In the genomic region with DNA sequence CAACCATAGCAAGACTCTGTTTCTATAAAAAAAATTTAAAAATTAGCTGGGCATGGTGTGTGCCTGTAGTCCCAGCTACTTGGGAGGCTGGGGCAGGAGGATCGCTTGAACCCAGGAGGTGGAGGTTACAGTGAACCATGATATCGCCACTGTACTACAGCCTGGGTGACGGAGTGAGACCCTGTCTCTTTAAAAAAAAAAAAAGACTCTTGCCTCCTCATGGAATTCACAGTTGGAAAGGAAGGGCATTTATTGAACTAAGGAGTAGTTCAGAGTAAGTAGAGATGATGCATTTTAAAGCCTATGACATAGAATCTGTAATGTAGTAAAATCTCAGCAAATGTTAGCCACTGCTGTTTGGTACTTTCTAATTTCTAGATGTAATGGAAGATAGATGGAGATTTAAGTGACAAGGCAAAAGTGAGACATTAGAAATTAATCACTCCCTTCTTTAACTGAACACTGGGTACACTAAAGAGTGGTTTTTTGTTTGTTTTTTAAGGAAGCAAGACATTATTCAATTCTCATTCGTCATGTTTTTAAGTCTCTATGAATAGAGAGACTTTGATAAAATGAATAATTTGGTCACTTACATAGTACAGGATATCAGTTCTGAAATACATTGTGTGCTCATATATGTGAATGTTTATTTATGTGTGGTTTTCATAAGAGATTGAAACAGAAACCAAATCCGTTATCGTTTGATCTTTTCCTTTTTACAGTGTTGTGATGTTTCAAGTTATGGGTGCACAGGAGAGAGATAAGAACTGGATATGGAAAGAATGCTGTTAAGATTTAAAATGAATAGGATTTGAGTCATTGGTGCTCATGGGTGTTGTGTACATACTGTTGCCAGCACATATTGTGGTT, we compare ENCODE assay signal across 8 cellular contexts.
DNase-seq lines count a peak whose midpoint lies in the region; ATAC-seq and TF ChIP-seq lines count a peak whose summit lies in the region.

No MANE protein-coding gene starts in this region.

- H3K4me3 ChIP-seq in subcutaneous abdominal adipose tissue (ENCODE audit: low read depth in 1 of 5, low read length in 5 of 5) = peak overlapping the region; percentile 7 to 45 (median 28)

- ATAC-seq in HG03159 (IDR thresholded peaks at IDR 0.05; ENCODE audit: unreplicated experiment) = peak; percentile 80
- ATAC-seq in GM21737 (IDR thresholded peaks at IDR 0.05; ENCODE audit: unreplicated experiment) = no peak

- peaks cover 72% of the 10 kb centered on the region for H3K4me1 Mint-ChIP-seq in activated naive CD4-positive, alpha-beta T cell treated with anti-CD3 and anti-CD28 coated beads, Interleukin-2, amount 50 U/mL, for 24 hours

- peaks cover 24% of the 10 kb centered on the region for H3K36me3 Mint-ChIP-seq in activated naive CD4-positive, alpha-beta T cell treated with anti-CD3 and anti-CD28 coated beads, Interleukin-2, amount 50 U/mL, for 24 hours

- H3K4me3 Mint-ChIP-seq in activated naive CD4-positive, alpha-beta T cell treated with anti-CD3 and anti-CD28 coated beads, Interleukin-2, amount 50 U/mL, for 24 hours = peak overlapping the region; percentile 27

- H3K4me1 ChIP-seq in subcutaneous abdominal adipose tissue (ENCODE audit: control insufficient read depth in 5 of 5, insufficient read depth in 5 of 5, low read length in 5 of 5) = peaks cover 2 to 55% (median 40%) of the 10 kb centered on the region in 5 donors

- peak overlapping the region; percentile 71 for H3K27ac Mint-ChIP-seq in activated naive CD4-positive, alpha-beta T cell treated with anti-CD3 and anti-CD28 coated beads, Interleukin-2, amount 50 U/mL, for 24 hours

- no peaks in the 10 kb centered on the region for H3K27me3 ChIP-seq in subcutaneous abdominal adipose tissue (ENCODE audit: control insufficient read depth in 5 of 5, insufficient read depth in 4 of 5, low read length in 5 of 5)

- peaks cover 0 to 10% (median 2%) of the 10 kb centered on the region in 5 donors for H3K36me3 ChIP-seq in subcutaneous abdominal adipose tissue (ENCODE audit: control insufficient read depth in 5 of 5, insufficient read depth in 5 of 5, low read length in 5 of 5)

- peak overlapping the region in 4 of 5 donors; percentile 18 to 51 (median 26) for H3K9ac ChIP-seq in subcutaneous abdominal adipose tissue (ENCODE audit: low read length in 5 of 5)

- no peaks in the 10 kb centered on the region for H3K27me3 Mint-ChIP-seq in activated naive CD4-positive, alpha-beta T cell treated with anti-CD3 and anti-CD28 coated beads, Interleukin-2, amount 50 U/mL, for 24 hours

- peaks cover 15% of the 10 kb centered on the region for H3K9me3 Mint-ChIP-seq in activated naive CD4-positive, alpha-beta T cell treated with anti-CD3 and anti-CD28 coated beads, Interleukin-2, amount 50 U/mL, for 24 hours

- peaks cover 0 to 10% (median 6%) of the 10 kb centered on the region in 5 donors for H3K9me3 ChIP-seq in subcutaneous abdominal adipose tissue (ENCODE audit: control insufficient read depth in 5 of 5, low read length in 5 of 5)

- H3K27ac ChIP-seq in VCaP (peak overlapping the region; percentile 32), subcutaneous abdominal adipose tissue (ENCODE audit: low read depth, low read length) (peak overlapping the region; percentile 44)

- no peak for TF ChIP-seq CTCF in VCaP (conservative IDR thresholded peaks at IDR 0.05)

- DNase-seq in activated naive CD4-positive, alpha-beta T cell treated with anti-CD3 and anti-CD28 coated beads, Interleukin-2, amount 50 U/mL, for 16 hours = no peak
- DNase-seq in glomerular visceral epithelial cell (ENCODE audit: extremely low spot score) (peak; percentile 26), middle frontal gyrus (ENCODE audit: extremely low spot score, low spot score) (no peak)
